In the genomic region with DNA sequence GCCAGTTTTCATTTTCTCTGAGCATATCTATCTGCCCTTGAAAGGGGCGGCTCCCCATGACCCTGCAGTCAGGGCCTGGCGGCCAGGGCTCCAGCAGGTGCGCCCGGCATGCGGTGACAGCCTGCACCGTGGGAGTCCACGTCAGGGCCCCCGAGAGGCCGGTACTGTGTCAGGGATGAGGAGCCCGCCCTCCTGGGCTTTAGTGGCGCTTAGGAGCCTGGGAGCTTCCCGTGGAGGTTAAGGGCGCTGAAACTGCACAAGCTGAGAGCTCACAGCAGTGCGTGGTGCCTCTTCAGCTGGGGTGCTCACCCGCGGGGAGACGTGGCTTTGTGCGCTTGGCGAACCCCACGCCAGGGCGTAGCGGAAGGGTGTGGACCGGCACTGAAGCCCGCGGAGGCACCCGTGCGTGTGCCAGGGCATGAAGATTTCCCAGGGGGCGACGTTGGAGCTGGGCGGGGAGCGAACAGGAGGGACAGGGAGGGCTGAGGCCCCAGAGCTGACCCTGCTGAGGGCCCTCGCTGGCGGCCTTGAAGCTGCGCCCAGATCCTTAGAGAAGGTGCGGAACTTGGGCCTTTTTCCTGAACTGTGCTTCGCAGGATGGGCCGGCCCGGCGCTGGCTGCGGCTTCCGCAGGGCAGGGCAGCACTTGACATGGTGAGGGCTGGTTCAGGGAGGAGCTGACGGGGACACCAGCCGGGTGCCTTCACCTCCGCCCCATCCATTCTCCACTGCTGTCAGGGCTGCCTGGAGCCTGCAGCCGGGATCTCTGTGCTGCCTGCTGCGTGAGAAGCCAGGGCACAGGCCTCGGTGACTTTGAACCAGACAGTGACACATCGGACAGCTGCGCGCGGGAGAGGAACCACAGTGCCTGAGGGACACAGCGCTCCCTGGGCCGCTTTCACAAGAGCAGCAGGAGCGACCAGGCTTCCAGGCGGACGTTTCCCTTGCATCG, we compare ENCODE assay signal across 9 cellular contexts. TPM values are rescaled to one million over a fixed set of nuclear protein-coding genes. Genes with fewer than 3 reads are reported as not detected.
A peak's percentile ranks its signal among the peaks of the same experiment; 100 is the strongest.
DNase-seq lines count a peak whose midpoint lies in the region; ATAC-seq, FAIRE-seq and TF ChIP-seq lines count a peak whose summit lies in the region.
"Had no signal": no experiment of that assay in that cellular context is flagged by ENCODE, and none has a peak within 500 bp of the region (broad histone marks: within the 10 kb centered on the region; RNA-seq: fewer than 3 reads in every experiment).

No MANE protein-coding gene starts in this region.

- no peaks in the 10 kb centered on the region for H3K36me3 ChIP-seq in BLaER1 treated with 17β-estradiol and CSF1 and Interleukin-3, amounts not matched to agents 10 nM and 100 nM
- no peaks in the 10 kb centered on the region for H3K36me3 ChIP-seq in kidney epithelial cell (ENCODE audit: control insufficient read depth, insufficient read depth, low read length)

- H3K4me3 ChIP-seq in BLaER1 treated with 17β-estradiol and CSF1 and Interleukin-3, amounts not matched to agents 10 nM and 100 nM, result peak overlapping the region; percentile 39 to 65 (median 48); a peak in 19 of 20 replicates
- H3K4me3 ChIP-seq in astrocyte of the cerebellum (ENCODE audit: low read depth, low read length), result peak overlapping the region; percentile 19
- peak overlapping the region; percentile 7 for H3K4me3 ChIP-seq in kidney epithelial cell (ENCODE audit: low read depth, low read length)

- no peaks in the 10 kb centered on the region for H3K27me3 ChIP-seq in BLaER1 treated with 17β-estradiol and CSF1 and Interleukin-3, amounts not matched to agents 10 nM and 100 nM
- H3K27me3 ChIP-seq in kidney epithelial cell (ENCODE audit: control insufficient read depth, insufficient read depth, low read length), result no peaks in the 10 kb centered on the region

- H3K9me3 ChIP-seq in BLaER1 treated with 17β-estradiol and CSF1 and Interleukin-3, amounts not matched to agents 10 nM and 100 nM (replicated peaks in 1 of 11), result peaks cover 0 to 17% (median 9%) of the 10 kb centered on the region in 11 experiments; a peak in 13 of 22 replicates

- TF ChIP-seq CTCF in astrocyte of the cerebellum (IDR thresholded peaks at IDR 0.05; ENCODE audit: low read depth, low read length, missing control alignments) (no peak), kidney epithelial cell (IDR thresholded peaks at IDR 0.05; ENCODE audit: insufficient read depth, low read length, poor library complexity, severe bottlenecking) (no peak)

- H4K20me1 ChIP-seq in BLaER1 treated with 17β-estradiol and CSF1 and Interleukin-3, amounts not matched to agents 10 nM and 100 nM, result no peaks in the 10 kb centered on the region

- peak overlapping the region; percentile 76 to 92 (median 88) for H3K4me2 ChIP-seq in BLaER1 treated with 17β-estradiol and CSF1 and Interleukin-3, amounts not matched to agents 10 nM and 100 nM

- DNase-seq in SK-N-DZ (ENCODE audit: low spot score) (peak; percentile 52), astrocyte of the cerebellum (ENCODE audit: low read depth) (no peak), kidney epithelial cell (ENCODE audit: low read depth) (no peak), HTR-8/SVneo (ENCODE audit: insufficient read length, low spot score) (no peak), NAMALWA (ENCODE audit: low spot score) (no peak)
- DNase-seq in stimulated activated CD8-positive, alpha-beta memory T cell treated with anti-CD3 and anti-CD28 coated beads, Interleukin-2, amount 100 ng/mL, for 48 hours (ENCODE audit: low read depth in 2 of 2), result peak; percentile 14 to 15

- FAIRE-seq in HTR-8/SVneo (lab: Jason Lieb, UNC), result no peak

- ATAC-seq in GM21786 (IDR thresholded peaks at IDR 0.05; ENCODE audit: unreplicated experiment), result peak; percentile 29

- H3K4me1 ChIP-seq in BLaER1 treated with 17β-estradiol and CSF1 and Interleukin-3, amounts not matched to agents 10 nM and 100 nM, result peaks cover 53 to 64% (median 58%) of the 10 kb centered on the region in 10 experiments

- peak overlapping the region in 10 of 11 experiments; percentile 16 to 65 (median 56); a peak in 19 of 22 replicates for H3K27ac ChIP-seq in BLaER1 treated with 17β-estradiol and CSF1 and Interleukin-3, amounts not matched to agents 10 nM and 100 nM

- in situ Hi-C loops in astrocyte of the cerebellum (cut with HindIII; ENCODE audit: low sequenced_read_pairs), result no loop called here

- H3K9ac ChIP-seq in BLaER1 treated with 17β-estradiol and CSF1 and Interleukin-3, amounts not matched to agents 10 nM and 100 nM, result peak overlapping the region; percentile 30 to 73 (median 62)

RNA-seq across cellular contexts. Expression of a gene that starts 32.9 kb away (rescaled TPM):
- polyA plus RNA-seq in SK-N-DZ (2014; cell fraction: cytosol; rRNA removed), result not detected in 2 replicates
- polyA plus RNA-seq in SK-N-DZ (2014; cell fraction: nucleus; rRNA removed), result not detected in 2 replicates
- total RNA-seq in kidney epithelial cell, result not detected in 2 replicates
- total RNA-seq: neural crest cell had no signal

RNA-seq across cellular contexts. Expression of a gene that starts 33.0 kb away (rescaled TPM):
- 6.9 and 11.7 TPM in 2 replicates for polyA plus RNA-seq in SK-N-DZ (2014; cell fraction: cytosol; rRNA removed)
- 10.7 and 22.7 TPM in 2 replicates for polyA plus RNA-seq in SK-N-DZ (2014; cell fraction: nucleus; rRNA removed)
- total RNA-seq in kidney epithelial cell, result 43.8 and 72.6 TPM in 2 replicates

Comparison
In these comparisons a context has a peak if more than half of its experiments do, and no peak if none do; other contexts are left out.
1. DNase-seq: peak in SK-N-DZ (single experiment) and stimulated activated CD8-positive, alpha-beta memory T cell treated with anti-CD3 and anti-CD28 coated beads, Interleukin-2, amount 100 ng/mL, for 48 hours (2 of 2); none in astrocyte of the cerebellum (single experiment), kidney epithelial cell (single experiment), HTR-8/SVneo (single experiment) and NAMALWA (single experiment).
2. Peak in every context shown above with its lines, with median percentiles within 50 percentile points of each other: H3K4me3 ChIP-seq.